17 cellular contexts compared by ENCODE assay signal in the genomic region with DNA sequence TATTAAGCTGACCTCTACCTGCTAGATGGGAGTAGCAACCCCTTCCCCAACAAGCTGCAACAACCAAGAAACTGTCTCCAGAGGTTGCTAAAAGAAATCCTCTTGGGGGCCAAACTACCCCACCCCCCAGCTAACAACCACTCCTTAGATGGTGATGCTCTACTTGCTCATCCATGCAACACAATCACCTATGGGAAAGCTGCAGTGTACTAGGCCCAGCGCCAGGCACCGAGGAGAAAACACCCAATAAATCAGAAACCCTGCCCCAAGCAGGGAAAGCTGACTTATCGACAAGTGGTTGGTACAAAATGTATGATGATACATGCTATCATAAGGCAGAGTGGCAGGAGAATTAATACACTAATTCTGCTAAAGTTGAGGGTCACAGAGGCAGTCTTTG. TPM values are rescaled to one million over a fixed set of nuclear protein-coding genes. Genes with fewer than 3 reads are reported as not detected.
A peak's percentile ranks its signal among the peaks of the same experiment; 100 is the strongest.
DNase-seq lines count a peak whose midpoint lies in the region; ATAC-seq and TF ChIP-seq lines count a peak whose summit lies in the region.
"Had no signal": no experiment of that assay in that cellular context is flagged by ENCODE, and none has a peak within 500 bp of the region (broad histone marks: within the 10 kb centered on the region; RNA-seq: fewer than 3 reads in every experiment).

No MANE protein-coding gene starts in this region.

- in situ Hi-C loops in mammary epithelial cell (cut with MboI; ENCODE audit: low sequenced_read_pairs in 2 of 2) = no loop called here
- in situ Hi-C loops in KBM-7 (cut with MboI; ENCODE audit: low pct_unique_long_range_greater_than_20kb, low sequenced_read_pairs) = no loop called here

- intact Hi-C loops in mammary epithelial cell (cut with micrococcal nuclease) = no loop called here

- WGBS in mammary epithelial cell (ENCODE audit: low coverage, missing lambda C conversion rate) = 30% methylated on average over 3 of the region's 3 CpGs
- 74% methylated on average over 3 of the region's 3 CpGs for WGBS in suprapubic skin

- H3K27me3 Mint-ChIP-seq in activated T-cell treated with anti-CD3 and anti-CD28 coated beads, Interleukin-2, amount 50 U/mL, for 72 hours (ENCODE audit: low read depth) = no peaks in the 10 kb centered on the region
- H3K27me3 Mint-ChIP-seq: effector memory CD8-positive, alpha-beta T cell had no signal

- dilution Hi-C loops in mammary epithelial cell (cut with HindIII; ENCODE audit: low sequenced_read_pairs) = no loop called here

- no peaks in the 10 kb centered on the region for H3K9me3 Mint-ChIP-seq in activated T-cell treated with anti-CD3 and anti-CD28 coated beads, Interleukin-2, amount 50 U/mL, for 72 hours
- H3K9me3 Mint-ChIP-seq: effector memory CD8-positive, alpha-beta T cell; immature natural killer cell had no signal

- H4K20me1 ChIP-seq in mammary epithelial cell (ENCODE audit: insufficient read depth, low read length) = no peaks in the 10 kb centered on the region

- H3K4me3 ChIP-seq in mammary epithelial cell (replicated peaks in 1 of 3; ENCODE audit: insufficient read depth in 1 of 3, low read depth in 2 of 3, low read length in 3 of 3) (no peak overlapping the region), skeletal muscle satellite cell (ENCODE audit: low read length) (no peak overlapping the region), suprapubic skin (no peak overlapping the region)
- H3K4me3 ChIP-seq: gastrocnemius medialis had no signal

- no peak overlapping the region for H2AFZ ChIP-seq in mammary epithelial cell (ENCODE audit: low read depth, low read length)

- H3K9me3 ChIP-seq in mammary epithelial cell (replicated peaks; ENCODE audit: insufficient read depth, low read length) = no peaks in the 10 kb centered on the region
- no peaks in the 10 kb centered on the region for H3K9me3 ChIP-seq in skeletal muscle satellite cell (replicated peaks; ENCODE audit: low read length)
- H3K9me3 ChIP-seq in suprapubic skin = no peaks in the 10 kb centered on the region
- H3K9me3 ChIP-seq: gastrocnemius medialis had no signal

- H3K27me3 ChIP-seq in mammary epithelial cell (ENCODE audit: insufficient read depth, low read length) (no peaks in the 10 kb centered on the region), skeletal muscle satellite cell (ENCODE audit: control insufficient read depth, insufficient read depth, low read length) (no peaks in the 10 kb centered on the region), suprapubic skin (no peaks in the 10 kb centered on the region)
- H3K27me3 ChIP-seq: gastrocnemius medialis had no signal

- no peak for DNase-seq in activated T-cell treated with anti-CD3 and anti-CD28 coated beads, Interleukin-2, amount 50 U/mL, for 72 hours
- no peak for DNase-seq in activated T-cell treated with anti-CD3 and anti-CD28 coated beads, Interleukin-2, amount 50 U/mL, for 1 hour
- DNase-seq in NCI-H1105 (lab: John Stamatoyannopoulos, UW) (peak; percentile 29), mammary epithelial cell (peak; percentile 90), KBM-7 (no peak), suprapubic skin (ENCODE audit: low spot score in 2 of 2) (no peak), NCI-H82 (lab: John Stamatoyannopoulos, UW) (no peak)
- DNase-seq: activated gamma-delta T cell; caudate nucleus; effector memory CD8-positive, alpha-beta T cell; gastrocnemius medialis; GOT3; immature natural killer cell; mesendoderm; NCI-H510A; stimulated activated CD4-positive, alpha-beta T cell treated with anti-CD3 and anti-CD28 coated beads, Interleukin-12 subunit alpha, Interleukin-12 subunit beta, amount 100 ng/mL, for 4 hours had no signal

- H3K36me3 Mint-ChIP-seq in activated T-cell treated with anti-CD3 and anti-CD28 coated beads, Interleukin-2, amount 50 U/mL, for 72 hours (ENCODE audit: insufficient read depth in 2 of 2) = no peaks in the 10 kb centered on the region

- peaks cover 51% of the 10 kb centered on the region for H3K4me1 Mint-ChIP-seq in activated T-cell treated with anti-CD3 and anti-CD28 coated beads, Interleukin-2, amount 50 U/mL, for 72 hours (ENCODE audit: low read depth)

- no TSS peak for BruUV-seq in mammary epithelial cell (replicated peaks; lab: Mats Ljungman, UMichigan)

- H3K27ac ChIP-seq in mammary epithelial cell (ENCODE audit: insufficient read depth, low read depth, low read length) = peak overlapping the region; percentile 85
- no peak overlapping the region for H3K27ac ChIP-seq in suprapubic skin
- H3K27ac ChIP-seq: gastrocnemius medialis had no signal

- peak overlapping the region; percentile 55 for H3K4me2 ChIP-seq in mammary epithelial cell (ENCODE audit: insufficient read depth, low read depth, low read length)
- peak overlapping the region; percentile 72 for H3K4me2 ChIP-seq in skeletal muscle satellite cell (ENCODE audit: low read length)

- peak overlapping the region; percentile 89 for H3K27ac Mint-ChIP-seq in activated T-cell treated with anti-CD3 and anti-CD28 coated beads, Interleukin-2, amount 50 U/mL, for 72 hours

- peaks cover 79% of the 10 kb centered on the region for H3K79me2 ChIP-seq in mammary epithelial cell (ENCODE audit: insufficient read depth, low read length)

- H3K9ac ChIP-seq in mammary epithelial cell (ENCODE audit: insufficient read depth, low read length) = peak overlapping the region; percentile 31
- H3K9ac ChIP-seq in skeletal muscle satellite cell (ENCODE audit: low read depth, low read length) = peak overlapping the region; percentile 22

- no peak for TF ChIP-seq POLR2A in suprapubic skin (IDR thresholded peaks at IDR 0.05)

- TF ChIP-seq EP300 in suprapubic skin (IDR thresholded peaks at IDR 0.05) = no peak

- no peak for ATAC-seq in activated T-cell treated with anti-CD3 and anti-CD28 coated beads, Interleukin-2, amount 50 U/mL, for 72 hours (replicated peaks in 1 of 2)
- ATAC-seq: effector memory CD8-positive, alpha-beta T cell; gastrocnemius medialis had no signal

- CTCF ChIA-PET in mammary epithelial cell (lab: Charles Lee; ENCODE audit: low non-redundant PET) = no interaction called here

- TF ChIP-seq CTCF in mammary epithelial cell (conservative IDR thresholded peaks at IDR 0.05 in 1 of 2, IDR thresholded peaks at IDR 0.05 in 1 of 2; ENCODE audit: extremely low read depth in 1 of 2, insufficient read depth in 1 of 2, low read depth in 1 of 2, low read length in 2 of 2) (no peak), suprapubic skin (IDR thresholded peaks at IDR 0.05) (no peak)

- H3K36me3 ChIP-seq in mammary epithelial cell (ENCODE audit: insufficient read depth, low read length) (no peaks in the 10 kb centered on the region), skeletal muscle satellite cell (ENCODE audit: insufficient read depth, low read length) (no peaks in the 10 kb centered on the region), suprapubic skin (no peaks in the 10 kb centered on the region)
- H3K36me3 ChIP-seq: gastrocnemius medialis had no signal

- H3K4me1 ChIP-seq in mammary epithelial cell (ENCODE audit: insufficient read depth, low read length) = peaks cover 36% of the 10 kb centered on the region
- peaks cover 40% of the 10 kb centered on the region for H3K4me1 ChIP-seq in skeletal muscle satellite cell (ENCODE audit: control insufficient read depth, insufficient read depth, low read length)
- peaks cover 23% of the 10 kb centered on the region for H3K4me1 ChIP-seq in suprapubic skin

- H3K4me3 Mint-ChIP-seq in activated T-cell treated with anti-CD3 and anti-CD28 coated beads, Interleukin-2, amount 50 U/mL, for 72 hours = peak overlapping the region; percentile 64 to 78
- H3K4me3 Mint-ChIP-seq: effector memory CD8-positive, alpha-beta T cell; immature natural killer cell had no signal

RNA-seq across cellular contexts. Expression of a gene that starts 17.3 kb away (rescaled TPM):
- total RNA-seq in activated T-cell treated with anti-CD3 and anti-CD28 coated beads, Interleukin-2, amount 50 U/mL, for 72 hours = 1 to 10 TPM; 6.1 to 8.4 TPM
- total RNA-seq in mammary epithelial cell (10 to 100 TPM; 31.5 to 33.7 TPM), suprapubic skin (10 to 100 TPM; 35.6 to 55.8 (median 42.5) TPM)
- 21.4 TPM for polyA plus RNA-seq in mammary epithelial cell
- polyA minus RNA-seq in mammary epithelial cell = 42.7 TPM
- total RNA-seq in skeletal muscle satellite cell (2012; rRNA removed) = 26.9 and 31.9 TPM in 2 replicates

Comparison
In these comparisons a context has a peak if more than half of its experiments do, and no peak if none do; other contexts are left out.
1. DNase-seq: peak in NCI-H1105 (single experiment) and mammary epithelial cell (single experiment); none in activated T-cell treated with anti-CD3 and anti-CD28 coated beads, Interleukin-2, amount 50 U/mL, for 72 hours (0 of 2), activated T-cell treated with anti-CD3 and anti-CD28 coated beads, Interleukin-2, amount 50 U/mL, for 1 hour (single experiment), KBM-7 (single experiment), suprapubic skin (0 of 2) and NCI-H82 (single experiment).